Comparison of ENCODE assay signal across 1 cellular context in genomic region chr2:124753842-124754241, GRCh38.
TF ChIP-seq lines count a peak whose summit lies in the region.

No MANE protein-coding gene starts in this region.

TF ChIP-seq in H1, 55 proteins besides CTCF, POLR2A, EP300 and RAD21 (continued from another document):
- TF ChIP-seq SIN3A (conservative IDR thresholded peaks at IDR 0.05 in 1 of 2, IDR thresholded peaks at IDR 0.05 in 1 of 2; ENCODE audit: low read depth in 1 of 2, low read length in 2 of 2), result no peak
- TF ChIP-seq SAP30 (IDR thresholded peaks at IDR 0.05; ENCODE audit: insufficient read depth, insufficient replicate concordance, low read length), result no peak
- TF ChIP-seq TCF12 (IDR thresholded peaks at IDR 0.05; ENCODE audit: low read depth, low read length), result no peak
- no peak for TF ChIP-seq CREB1 (IDR thresholded peaks at IDR 0.05)
- no peak for TF ChIP-seq RBBP5 (IDR thresholded peaks at IDR 0.05; ENCODE audit: borderline replicate concordance, low read depth, low read length)
- TF ChIP-seq YY1 (IDR thresholded peaks at IDR 0.05; ENCODE audit: low read depth, low read length), result no peak
- TF ChIP-seq MAX (IDR thresholded peaks at IDR 0.05), result no peak
- no peak for TF ChIP-seq SRF (IDR thresholded peaks at IDR 0.05; ENCODE audit: low read depth, low read length)
- TF ChIP-seq KDM1A (IDR thresholded peaks at IDR 0.05; ENCODE audit: borderline replicate concordance, low read length), result no peak
